ENCODE assay signal across 8 cellular contexts in genomic region chr17:81328925-81329278, GRCh38. TPM values are rescaled to one million over a fixed set of nuclear protein-coding genes. Genes with fewer than 3 reads are reported as not detected.
A peak's percentile ranks its signal among the peaks of the same experiment; 100 is the strongest.
DNase-seq lines count a peak whose midpoint lies in the region; ATAC-seq and TF ChIP-seq lines count a peak whose summit lies in the region.

No MANE protein-coding gene starts in this region.

- intact Hi-C loops in right cardiac atrium (cut with DNase I) (no loop called here), gastrocnemius medialis (cut with DNase I; ENCODE audit: low total_unique reads) (loop anchor here (1.0 to 10.0 kb wide), 2 partner anchors 65 to 596 kb away; partner anchors contain the start of gene MAFG)

- H3K27me3 ChIP-seq in H9 (ENCODE audit: insufficient read depth, low read length), result no peaks in the 10 kb centered on the region
- no peaks in the 10 kb centered on the region for H3K27me3 ChIP-seq in right cardiac atrium (ENCODE audit: control insufficient read depth, insufficient read depth)
- H3K27me3 ChIP-seq in gastrocnemius medialis, result no peaks in the 10 kb centered on the region

- H2BK120ac ChIP-seq in H9 (ENCODE audit: low read depth, low read length, poor library complexity, severe bottlenecking), result no peak overlapping the region

- H3K4me3 ChIP-seq in right cardiac atrium (ENCODE audit: low read length) (no peak overlapping the region), gastrocnemius medialis (peak overlapping the region; percentile 2 to 43 (median 34))

- H3K79me1 ChIP-seq in H9 (ENCODE audit: insufficient read depth, low read depth, low read length, poor library complexity, severe bottlenecking), result no peaks in the 10 kb centered on the region

- no peak overlapping the region for H4K5ac ChIP-seq in H9 (ENCODE audit: insufficient read length, low read depth, low read length)

- no peaks in the 10 kb centered on the region for H3K23me2 ChIP-seq in H9 (ENCODE audit: insufficient read length, low read depth, low read length, poor library complexity, severe bottlenecking)

- TF ChIP-seq CTCF in H9 (conservative IDR thresholded peaks at IDR 0.05) (no peak), gastrocnemius medialis (IDR thresholded peaks at IDR 0.05 in 4 of 5, conservative IDR thresholded peaks at IDR 0.05 in 1 of 5) (no peak)

- no peak overlapping the region for H2BK15ac ChIP-seq in H9 (ENCODE audit: low read depth, low read length)

- H3K27ac ChIP-seq in H9 (ENCODE audit: insufficient read length, low read depth, low read length) (no peak overlapping the region), right cardiac atrium (ENCODE audit: low read length) (peak overlapping the region; percentile 13), gastrocnemius medialis (peak overlapping the region; percentile 90 to 98 (median 96))

- no peak overlapping the region for H3K4me2 ChIP-seq in H9 (ENCODE audit: insufficient read depth, insufficient read length, low read length)

- DNase-seq in H9, result no peak
- DNase-seq in right cardiac atrium, result peak in 2 of 3 donors; percentile 72 to 74
- no peak for DNase-seq in gastrocnemius medialis
- no peak for DNase-seq in naive thymus-derived CD8-positive, alpha-beta T cell
- DNase-seq in GDM1 (lab: John Stamatoyannopoulos, UW), result no peak
- no peak for DNase-seq in ecto neural progenitor cell (ENCODE audit: low spot score)

- H3T11ph ChIP-seq in H9 (ENCODE audit: low read length), result no peak overlapping the region

- no peak overlapping the region for H2BK12ac ChIP-seq in H9 (ENCODE audit: insufficient read length, low read depth, low read length)

- no peaks in the 10 kb centered on the region for H3K79me2 ChIP-seq in H9 (ENCODE audit: insufficient read depth, low read length)

- H3K56ac ChIP-seq in H9 (ENCODE audit: insufficient read length, low read depth, low read length), result no peak overlapping the region

- no peak overlapping the region for H4K8ac ChIP-seq in H9 (replicated peaks; ENCODE audit: insufficient read length, low read depth, low read length)

- no peak overlapping the region for H2BK20ac ChIP-seq in H9 (ENCODE audit: low read depth, low read length, poor library complexity, severe bottlenecking)

- H4K91ac ChIP-seq in H9 (ENCODE audit: insufficient read length, low read depth, low read length), result no peak overlapping the region

- POLR2A ChIA-PET in naive thymus-derived CD8-positive, alpha-beta T cell (lab: Charles Lee), result no interaction called here

- H2AFZ ChIP-seq in H9 (ENCODE audit: low read length), result no peak overlapping the region

- H3K9me3 ChIP-seq in H9 (ENCODE audit: control insufficient read depth, low read depth, low read length), result no peaks in the 10 kb centered on the region
- no peaks in the 10 kb centered on the region for H3K9me3 ChIP-seq in right cardiac atrium (ENCODE audit: control insufficient read depth, low read length)
- H3K9me3 ChIP-seq in gastrocnemius medialis, result no peaks in the 10 kb centered on the region

- WGBS in H9 (ENCODE audit: extremely low coverage, insufficient read length, low lambda C conversion rate), result no CpG with 5 or more reads among the region's 7 CpGs
- WGBS in right cardiac atrium, result 53% methylated on average over 7 of the region's 7 CpGs

- no peak overlapping the region for H2BK5ac ChIP-seq in H9 (ENCODE audit: insufficient read length, low read length)

- H2AK5ac ChIP-seq in H9 (ENCODE audit: insufficient read length, low read length), result no peak overlapping the region

- H3K4me3 Mint-ChIP-seq in H9, result no peak overlapping the region
- H3K4me3 Mint-ChIP-seq in naive thymus-derived CD8-positive, alpha-beta T cell, result no peak overlapping the region

- H3K18ac ChIP-seq in H9 (ENCODE audit: insufficient read length, low read depth, low read length), result no peak overlapping the region

- H3K9ac ChIP-seq in H9 (ENCODE audit: extremely low read depth, insufficient read length, low read length), result no peak overlapping the region

- H3K4me1 Mint-ChIP-seq in H9, result peaks cover 20 to 40% of the 10 kb centered on the region in 2 experiments
- peaks cover 0 to 5% (median 0%) of the 10 kb centered on the region in 4 donors for H3K4me1 Mint-ChIP-seq in naive thymus-derived CD8-positive, alpha-beta T cell

- H3K9me3 Mint-ChIP-seq in H9, result no peaks in the 10 kb centered on the region; a peak in 1 of 5 replicates
- no peaks in the 10 kb centered on the region for H3K9me3 Mint-ChIP-seq in naive thymus-derived CD8-positive, alpha-beta T cell

- no peak for TF ChIP-seq POLR2A in gastrocnemius medialis (IDR thresholded peaks at IDR 0.05)

- no peak overlapping the region; a peak in 1 of 7 replicates for H3K27ac Mint-ChIP-seq in H9
- H3K27ac Mint-ChIP-seq in naive thymus-derived CD8-positive, alpha-beta T cell, result no peak overlapping the region

- H3K14ac ChIP-seq in H9 (ENCODE audit: insufficient read depth, low read length), result peak overlapping the region; percentile 53; the same call in 1 of the 2 replicates

- no peaks in the 10 kb centered on the region for H3K36me3 ChIP-seq in gastrocnemius medialis

- H3K4me1 ChIP-seq in H9 (ENCODE audit: insufficient read depth, low read length) (no peaks in the 10 kb centered on the region), right cardiac atrium (ENCODE audit: control insufficient read depth, insufficient read depth, low read length) (peaks cover 8% of the 10 kb centered on the region), gastrocnemius medialis (peaks cover 50 to 59% of the 10 kb centered on the region in 2 donors)

- H3K4ac ChIP-seq in H9 (ENCODE audit: low read depth, low read length), result no peak overlapping the region

- in situ Hi-C loops in gastrocnemius medialis (cut with MboI; ENCODE audit: low sequenced_read_pairs in 4 of 4), result no loop called here

- ATAC-seq in SK-N-SH treated with all-trans-retinoic acid at 6 μM for 48 hours, result peak; percentile 52
- peak; percentile 1 to 6 for ATAC-seq in right cardiac atrium
- peak; percentile 2 to 16 for ATAC-seq in gastrocnemius medialis
- ATAC-seq in HG02973 (IDR thresholded peaks at IDR 0.05; ENCODE audit: unreplicated experiment), result no peak
- no peak for ATAC-seq in naive thymus-derived CD8-positive, alpha-beta T cell

- H3K27me3 Mint-ChIP-seq in H9 (ENCODE audit: low read depth), result peaks cover 17% of the 10 kb centered on the region
- peaks cover 0 to 20% (median 9%) of the 10 kb centered on the region in 5 donors for H3K27me3 Mint-ChIP-seq in naive thymus-derived CD8-positive, alpha-beta T cell

- no peak overlapping the region for H3K23ac ChIP-seq in H9 (ENCODE audit: insufficient read length, low read depth, low read length)

- no peaks in the 10 kb centered on the region for H4K20me1 ChIP-seq in H9 (ENCODE audit: control insufficient read depth, insufficient read depth, insufficient read length)

- H3K36me3 Mint-ChIP-seq in H9 (ENCODE audit: insufficient read depth in 1 of 3, low read depth in 3 of 3), result no peaks in the 10 kb centered on the region
- H3K36me3 Mint-ChIP-seq in naive thymus-derived CD8-positive, alpha-beta T cell, result no peaks in the 10 kb centered on the region

TF ChIP-seq in SK-N-SH treated with all-trans-retinoic acid at 6 μM for 48 hours, 23 proteins besides CTCF, POLR2A, EP300 and RAD21:
- TF ChIP-seq GLIS3 (CRISPR knock-in tag; IDR thresholded peaks at IDR 0.05) (no peak), OSR1 (CRISPR knock-in tag; IDR thresholded peaks at IDR 0.05) (no peak), ZFP3 (CRISPR knock-in tag; IDR thresholded peaks at IDR 0.05) (no peak), ISL1 (CRISPR knock-in tag; IDR thresholded peaks at IDR 0.05) (no peak), TCF4 (CRISPR knock-in tag; IDR thresholded peaks at IDR 0.05; ENCODE audit: borderline replicate concordance) (no peak), POU6F1 (CRISPR knock-in tag; IDR thresholded peaks at IDR 0.05; ENCODE audit: borderline replicate concordance, low read depth) (no peak), PATZ1 (CRISPR knock-in tag; IDR thresholded peaks at IDR 0.05; ENCODE audit: borderline replicate concordance) (no peak), ZFP30 (CRISPR knock-in tag; IDR thresholded peaks at IDR 0.05) (no peak)

RNA-seq across cellular contexts. Expression of gene SLC38A10, which starts 33.8 kb away (rescaled TPM):
- total RNA-seq in H9 (2021) (43.2 and 43.8 TPM in 2 replicates), right cardiac atrium (10 to 100 TPM; 50.8 to 63.9 (median 53.5) TPM), gastrocnemius medialis (10 to 100 TPM; 24.5 to 56.5 (median 28.8) TPM)
- 61.5 TPM for polyA plus RNA-seq in right cardiac atrium
- total RNA-seq in naive thymus-derived CD8-positive, alpha-beta T cell, result 10 to 100 TPM; 59.3 to 60.9 TPM
- polyA plus RNA-seq in naive thymus-derived CD8-positive, alpha-beta T cell, result 10 to 100 TPM; 32.6 to 53.8 (median 39.7) TPM

Comparison
In these comparisons a context has a peak if more than half of its experiments do, and no peak if none do; other contexts are left out.
1. DNase-seq: peak in right cardiac atrium (2 of 3); none in H9 (single experiment), gastrocnemius medialis (0 of 2), naive thymus-derived CD8-positive, alpha-beta T cell (0 of 10), GDM1 (single experiment) and ecto neural progenitor cell (single experiment).
2. ATAC-seq: peak in SK-N-SH treated with all-trans-retinoic acid at 6 μM for 48 hours (single experiment), right cardiac atrium (2 of 2) and gastrocnemius medialis (2 of 2); none in HG02973 (single experiment) and naive thymus-derived CD8-positive, alpha-beta T cell (0 of 2).